8 cellular contexts compared by ENCODE assay signal in the genomic region with DNA sequence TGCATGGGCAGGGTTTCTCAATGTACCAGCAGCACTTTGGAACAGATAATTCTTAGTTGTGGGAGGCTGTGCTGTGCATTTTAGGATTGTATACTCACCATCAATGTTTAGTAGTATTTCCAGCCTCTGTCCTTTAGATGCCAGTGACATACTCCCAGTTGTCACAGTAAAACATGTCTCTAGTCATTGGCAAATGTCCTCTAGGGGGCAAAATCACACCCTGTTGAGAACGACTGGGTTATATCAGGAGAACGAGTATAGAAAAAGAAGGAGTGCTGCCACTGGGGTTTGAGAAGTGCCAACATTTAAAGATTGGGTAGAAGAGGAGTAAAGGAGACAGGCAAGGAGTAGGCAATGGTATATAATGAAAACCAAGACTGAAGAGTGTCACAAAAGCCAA. TPM values are rescaled to one million over a fixed set of nuclear protein-coding genes. Genes with fewer than 3 reads are reported as not detected.
A peak's percentile ranks its signal among the peaks of the same experiment; 100 is the strongest.
DNase-seq lines count a peak whose midpoint lies in the region; ATAC-seq and TF ChIP-seq lines count a peak whose summit lies in the region.

No MANE protein-coding gene starts in this region.

- POLR2A ChIA-PET in A673 (lab: Charles Lee; ENCODE audit: low non-redundant PET) = no interaction called here

- H3K4me3 ChIP-seq in A673 (ENCODE audit: low read depth, low read length, poor library complexity, severe bottlenecking) = no peak overlapping the region
- H3K4me3 ChIP-seq in epithelial cell of esophagus (ENCODE audit: low read length) = no peak overlapping the region

- peaks cover 4% of the 10 kb centered on the region for H3K27me3 ChIP-seq in A673 (replicated peaks; ENCODE audit: insufficient read depth, low read depth, low read length, poor library complexity)

- in situ Hi-C loops in GM13977 (cut with MboI; ENCODE audit: low pct_unique_long_range_greater_than_20kb, low sequenced_read_pairs, unreplicated experiment) = no loop called here

- TF ChIP-seq CTCF in A673 (conservative IDR thresholded peaks at IDR 0.05; ENCODE audit: low read depth, low read length) (peak; percentile 77), GM13977 (IDR thresholded peaks at IDR 0.05; ENCODE audit: extremely low read depth, insufficient read depth, missing control alignments) (peak; percentile 43), epithelial cell of esophagus (IDR thresholded peaks at IDR 0.05; ENCODE audit: insufficient read depth, low read depth, low read length, missing control alignments) (no peak)

- intact Hi-C loops in A673 (cut with micrococcal nuclease; ENCODE audit: unreplicated experiment) = loop anchor here (1.0 to 5.0 kb wide), 3 partner anchors 53 to 221 kb away; no protein-coding TSS in a partner anchor

- H3K27ac ChIP-seq in A673 (ENCODE audit: low read depth, low read length, poor library complexity, severe bottlenecking) = no peak overlapping the region

- no peaks in the 10 kb centered on the region for H3K4me1 ChIP-seq in A673 (ENCODE audit: insufficient read depth, low read length, poor library complexity, severe bottlenecking)

- no peaks in the 10 kb centered on the region for H3K36me3 ChIP-seq in A673 (ENCODE audit: insufficient read depth, low read length, poor library complexity, severe bottlenecking)

- H3K9me3 ChIP-seq in A673 (ENCODE audit: low read depth, low read length, poor library complexity, severe bottlenecking) = no peaks in the 10 kb centered on the region

- DNase-seq in A673 (ENCODE audit: low spot score) (peak; percentile 75), GM13977 (ENCODE audit: low spot score) (peak; percentile 36), NCI-H526 treated with DMSO at 0.1 percent for 48 hours (lab: John Stamatoyannopoulos, UW) (peak; percentile 16), epithelial cell of esophagus (ENCODE audit: low read depth) (peak; percentile 22), SHP77 treated with DMSO at 0.1 percent for 48 hours (lab: John Stamatoyannopoulos, UW) (no peak), NCI-H2171 (lab: John Stamatoyannopoulos, UW) (no peak)
- no peak for DNase-seq in effector CD8-positive, alpha-beta T cell (lab: John Stamatoyannopoulos, UW)

- CTCF ChIA-PET in A673 (lab: Charles Lee) = interaction anchor here (1.7 kb wide), 1 partner anchor 53 kb away, joined by 5 read pairs; no protein-coding TSS in a partner anchor

- no peak for ATAC-seq in GM18858 (IDR thresholded peaks at IDR 0.05; ENCODE audit: unreplicated experiment)

- no TSS peak for BruUV-seq in A673 (replicated peaks; lab: Mats Ljungman, UMichigan)

RNA-seq across cellular contexts. Expression of a gene that starts 37.9 kb away (rescaled TPM):
- total RNA-seq in A673 (2021) = not detected in 2 replicates

Comparison
In these comparisons a context has a peak if more than half of its experiments do, and no peak if none do; other contexts are left out.
1. DNase-seq: peak in A673 (single experiment), GM13977 (single experiment), NCI-H526 treated with DMSO at 0.1 percent for 48 hours (single experiment) and epithelial cell of esophagus (single experiment); none in SHP77 treated with DMSO at 0.1 percent for 48 hours (single experiment), NCI-H2171 (single experiment) and effector CD8-positive, alpha-beta T cell (single experiment).